Comparison of ENCODE assay signal across 10 cellular contexts in the genomic region with DNA sequence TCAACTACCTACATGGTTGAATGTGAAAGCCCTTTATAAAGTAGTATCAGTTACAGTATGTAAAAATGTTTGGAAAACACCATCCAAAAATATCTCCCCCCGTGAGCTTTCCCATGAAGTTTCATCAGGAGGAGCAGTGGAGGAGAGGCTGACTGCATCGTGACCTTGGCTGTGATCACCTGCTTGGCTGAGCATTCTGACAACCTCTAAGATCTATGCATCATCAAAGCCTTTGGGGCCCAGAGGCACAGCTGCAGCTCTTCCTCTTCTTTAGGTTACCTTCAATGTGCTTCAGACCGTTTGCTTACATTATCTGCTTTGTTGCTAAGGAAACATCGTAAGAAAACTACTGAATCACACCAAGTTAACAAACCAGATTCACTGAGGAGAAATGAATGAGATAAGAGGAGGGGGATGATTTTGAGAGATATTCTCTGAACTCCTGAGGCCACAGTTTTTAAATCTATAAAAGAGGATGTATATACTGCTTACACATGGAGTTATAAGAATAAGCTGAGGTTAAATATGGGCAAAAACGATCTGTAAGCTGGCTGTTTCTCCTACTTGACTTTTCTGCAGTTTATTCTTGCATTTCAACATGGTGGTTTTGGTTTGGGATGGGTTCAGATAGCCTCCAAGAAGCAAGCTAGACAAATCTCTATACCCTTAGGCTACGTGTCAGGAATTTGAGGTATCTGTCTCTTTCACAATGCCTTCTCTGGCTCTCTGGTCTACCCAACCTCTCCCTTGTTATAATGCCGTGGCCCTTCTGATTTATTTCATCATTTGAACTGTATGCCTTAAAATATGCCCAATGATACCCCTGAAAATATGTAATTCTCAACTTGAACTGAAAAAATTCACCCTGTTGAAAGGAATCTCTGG. TPM values are rescaled to one million over a fixed set of nuclear protein-coding genes. Genes with fewer than 3 reads are reported as not detected.
A peak's percentile ranks its signal among the peaks of the same experiment; 100 is the strongest.
DNase-seq lines count a peak whose midpoint lies in the region; ATAC-seq and TF ChIP-seq lines count a peak whose summit lies in the region.
"Had no signal": no experiment of that assay in that cellular context is flagged by ENCODE, and none has a peak within 500 bp of the region (broad histone marks: within the 10 kb centered on the region; RNA-seq: fewer than 3 reads in every experiment).

No MANE protein-coding gene starts in this region.

- DNase-seq in activated gamma-delta T cell treated with Interleukin-2 at 50 U/mL for 16 hours (peak; percentile 43), activated gamma-delta T cell (lab: John Stamatoyannopoulos, UW) (no peak), iPS DF 19.7 (ENCODE audit: low read depth, low spot score) (peak; percentile 48), NCI-H526 treated with DMSO at 0.1 percent for 48 hours (lab: John Stamatoyannopoulos, UW) (no peak), suprapubic skin (ENCODE audit: low spot score in 2 of 2) (no peak), body of pancreas (no peak)
- DNase-seq in activated CD4-positive, alpha-beta T cell treated with anti-CD3 and anti-CD28 coated beads for 48 hours: peak; percentile 54

- H3K4me3 ChIP-seq in suprapubic skin: no peak overlapping the region
- H3K4me3 ChIP-seq in body of pancreas: no peak overlapping the region
- H3K4me3 ChIP-seq: cardiac muscle cell had no signal

- H3K4me1 ChIP-seq in suprapubic skin (peaks cover 21% of the 10 kb centered on the region), body of pancreas (peaks cover 7% of the 10 kb centered on the region)

- no peak for TF ChIP-seq POLR2A in suprapubic skin (IDR thresholded peaks at IDR 0.05)
- TF ChIP-seq POLR2A in body of pancreas (IDR thresholded peaks at IDR 0.05): no peak

- H3K27ac ChIP-seq in suprapubic skin (no peak overlapping the region), body of pancreas (no peak overlapping the region)
- H3K27ac ChIP-seq: cardiac muscle cell had no signal

- H3K36me3 ChIP-seq in suprapubic skin (no peaks in the 10 kb centered on the region), body of pancreas (replicated peaks in 1 of 2; ENCODE audit: insufficient read depth in 1 of 2, low read depth in 2 of 2) (peaks cover 0 to 6% of the 10 kb centered on the region in 2 donors)
- H3K36me3 ChIP-seq: cardiac muscle cell had no signal

- intact Hi-C loops in body of pancreas (cut with DNase I): no loop called here

- WGBS in suprapubic skin: 54% methylated on average over 7 of the region's 7 CpGs
- whole genome bisulfite sequencing in body of pancreas, 2 donors: 63 to 77% methylated on average over 7 of the region's 7 CpGs

- H3K9me3 ChIP-seq in suprapubic skin (no peaks in the 10 kb centered on the region), body of pancreas (no peaks in the 10 kb centered on the region)

- no peak for TF ChIP-seq EP300 in suprapubic skin (IDR thresholded peaks at IDR 0.05)

- no peak for TF ChIP-seq CTCF in suprapubic skin (IDR thresholded peaks at IDR 0.05)
- TF ChIP-seq CTCF in body of pancreas (IDR thresholded peaks at IDR 0.05): no peak

- H3K27me3 ChIP-seq in suprapubic skin (no peaks in the 10 kb centered on the region), body of pancreas (no peaks in the 10 kb centered on the region)
- H3K27me3 ChIP-seq: cardiac muscle cell had no signal

- ATAC-seq in HG03196 (IDR thresholded peaks at IDR 0.05; ENCODE audit: unreplicated experiment) (peak; percentile 42), body of pancreas (no peak)

RNA-seq across cellular contexts. Expression of a gene that starts 4.0 kb away (rescaled TPM):
- total RNA-seq in suprapubic skin: 1 to 10 TPM in 3 of 4 donors, under 1 TPM in 1; 0.62 to 1.4 (median 1.3) TPM
- total RNA-seq in body of pancreas: not detected
- total RNA-seq: cardiac muscle cell, Daoy had no signal

RNA-seq across cellular contexts. Expression of a gene that starts 42.9 kb away (rescaled TPM):
- total RNA-seq in suprapubic skin (100 to 1,000 TPM in 2 of 4 donors, 10 to 100 TPM in 2; 78.8 to 183 (median 96.7) TPM), body of pancreas (100 to 1,000 TPM in 1 of 2 donors, 10 to 100 TPM in 1; 71.2 to 129 TPM)

Comparison
In these comparisons a context has a peak if more than half of its experiments do, and no peak if none do; other contexts are left out.
1. DNase-seq: peak in activated gamma-delta T cell treated with Interleukin-2 at 50 U/mL for 16 hours (single experiment), activated CD4-positive, alpha-beta T cell treated with anti-CD3 and anti-CD28 coated beads for 48 hours (single experiment) and iPS DF 19.7 (single experiment); none in activated gamma-delta T cell (single experiment), NCI-H526 treated with DMSO at 0.1 percent for 48 hours (single experiment), suprapubic skin (0 of 2) and body of pancreas (0 of 4).